6 cellular contexts compared by ENCODE assay signal in the genomic region with DNA sequence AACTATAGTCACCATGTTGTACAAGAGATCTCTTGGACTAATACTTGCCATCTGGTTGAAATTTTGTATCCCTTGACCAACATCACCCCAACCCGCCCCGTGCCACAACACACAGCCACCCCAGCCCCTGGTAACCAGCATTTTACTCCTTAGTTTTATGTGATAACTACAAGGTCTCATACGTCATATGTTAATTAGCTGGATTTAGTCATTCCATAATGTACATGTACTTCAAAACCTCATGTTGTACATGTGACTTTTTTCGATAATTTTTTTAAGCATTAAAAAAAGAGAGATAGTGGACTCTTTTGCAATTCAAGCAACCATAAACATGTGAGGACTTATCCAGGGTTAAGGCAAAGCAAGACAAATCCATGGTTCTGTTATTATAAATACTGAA.
"Had no signal": no experiment of that assay in that cellular context is flagged by ENCODE, and none has a peak within 500 bp of the region (broad histone marks: within the 10 kb centered on the region; RNA-seq: fewer than 3 reads in every experiment).

No MANE protein-coding gene starts in this region.

- H3K27ac ChIP-seq: HL-60, KMS-11 had no signal

- H3K9ac ChIP-seq: KMS-11 had no signal

- DNase-seq: IMR-90, KBM-7, KG1 had no signal

- H3K4me2 ChIP-seq: KMS-11 had no signal

- H3K4me3 ChIP-seq: K562 had no signal

- ATAC-seq: K562 had no signal

- FAIRE-seq: K562 had no signal
